Comparison of ENCODE assay signal across 16 cellular contexts in the genomic region with DNA sequence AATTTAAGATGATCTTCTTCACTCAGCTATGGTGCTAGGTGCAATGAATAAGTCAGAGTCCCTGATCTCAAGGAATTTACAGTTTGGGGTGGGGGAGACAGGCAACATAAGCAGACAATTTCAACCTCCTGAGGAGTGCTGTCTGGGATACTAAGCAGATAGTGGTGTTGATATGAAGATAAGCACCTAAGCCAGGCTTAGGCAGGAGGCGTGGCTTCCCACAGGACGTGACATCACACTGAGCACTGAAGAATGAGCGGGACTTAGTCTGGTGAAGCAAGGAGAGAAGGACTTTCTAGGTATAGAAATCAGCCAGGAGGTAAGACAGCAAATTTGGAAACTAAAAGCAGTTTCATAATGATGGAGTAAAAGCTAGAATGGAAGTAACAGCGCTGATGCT. TPM values are rescaled to one million over a fixed set of nuclear protein-coding genes. Genes with fewer than 3 reads are reported as not detected.
DNase-seq lines count a peak whose midpoint lies in the region; ATAC-seq and TF ChIP-seq lines count a peak whose summit lies in the region.
"Had no signal": no experiment of that assay in that cellular context is flagged by ENCODE, and none has a peak within 500 bp of the region (broad histone marks: within the 10 kb centered on the region; RNA-seq: fewer than 3 reads in every experiment).

No MANE protein-coding gene starts in this region.

- H4K20me1 ChIP-seq in HCT116 (ENCODE audit: insufficient read depth): no peaks in the 10 kb centered on the region

- no peak overlapping the region for H3K56ac ChIP-seq in mesendoderm (ENCODE audit: low read length)

- peaks cover 44% of the 10 kb centered on the region for H3K27me3 Mint-ChIP-seq in activated CD8-positive, alpha-beta T cell treated with anti-CD3 and anti-CD28 coated beads for 36 hours

- no peak overlapping the region for H2AK5ac ChIP-seq in mesendoderm (ENCODE audit: low read length)

- no peak overlapping the region for H3K4me3 Mint-ChIP-seq in activated CD8-positive, alpha-beta T cell treated with anti-CD3 and anti-CD28 coated beads for 36 hours
- H3K4me3 Mint-ChIP-seq: effector memory CD8-positive, alpha-beta T cell had no signal

- no peaks in the 10 kb centered on the region for H3K79me1 ChIP-seq in mesendoderm (ENCODE audit: low read length)

- peak; percentile 59 to 64 for DNase-seq in activated T-cell treated with anti-CD3 and anti-CD28 coated beads, Interleukin-2, amount 50 U/mL, for 48 hours
- DNase-seq in activated T-cell treated with anti-CD3 and anti-CD28 coated beads, Interleukin-2, amount 50 U/mL, for 1 hour: no peak
- DNase-seq in HCT116 (ENCODE audit: low read depth, low spot score) (no peak), mesendoderm (peak; percentile 77), anterior cingulate cortex (lab: John Stamatoyannopoulos, UW) (no peak), NCI-H2081 treated with DMSO at 0.1 percent for 48 hours (lab: John Stamatoyannopoulos, UW) (no peak)
- peak; percentile 20 for DNase-seq in activated CD8-positive, alpha-beta T cell treated with anti-CD3 and anti-CD28 coated beads for 36 hours
- DNase-seq: DMS 273 treated with DMSO at 0.1 percent for 48 hours; effector memory CD8-positive, alpha-beta T cell; NCI-H1436; NCI-H526 treated with DMSO at 0.1 percent for 48 hours; SIG-M5 had no signal

- ATAC-seq in HCT116 (no peak), GM21737 (IDR thresholded peaks at IDR 0.05; ENCODE audit: unreplicated experiment) (no peak)
- ATAC-seq in activated CD8-positive, alpha-beta T cell treated with anti-CD3 and anti-CD28 coated beads for 36 hours: no peak
- ATAC-seq: effector memory CD8-positive, alpha-beta T cell had no signal

- H3K4me2 ChIP-seq in HCT116 (ENCODE audit: low read length): peak overlapping the region; percentile 34; the same call in 1 of the 2 replicates
- no peak overlapping the region for H3K4me2 ChIP-seq in mesendoderm (ENCODE audit: low read length)
- H3K4me2 ChIP-seq: neural progenitor cell, smooth muscle cell had no signal

- BruUV-seq in HCT116 (replicated peaks; lab: Mats Ljungman, UMichigan): no TSS peak

- H2AFZ ChIP-seq in HCT116 (ENCODE audit: low read depth, low read length, poor library complexity, severe bottlenecking): peak overlapping the region; percentile 50
- H2AFZ ChIP-seq: neural progenitor cell had no signal

- H3K4me1 ChIP-seq in HCT116 (ENCODE audit: control insufficient read depth in 1 of 2, insufficient read depth in 2 of 2, low read length in 2 of 2) (peaks cover 9 to 25% of the 10 kb centered on the region in 2 experiments; a peak in 3 of 4 replicates), mesendoderm (ENCODE audit: control insufficient read depth, low read depth, low read length) (no peaks in the 10 kb centered on the region)
- H3K4me1 ChIP-seq: neural progenitor cell had no signal

- no peak overlapping the region for H3K18ac ChIP-seq in mesendoderm (ENCODE audit: low read length)

- no peaks in the 10 kb centered on the region for H3K36me3 ChIP-seq in HCT116 (ENCODE audit: control insufficient read depth in 1 of 2, insufficient read depth in 2 of 2, low read length in 2 of 2)
- H3K36me3 ChIP-seq in mesendoderm (ENCODE audit: control insufficient read depth, insufficient read depth, low read length): no peaks in the 10 kb centered on the region
- H3K36me3 ChIP-seq: neural progenitor cell had no signal

- H3K9me3 ChIP-seq in HCT116 (ENCODE audit: control insufficient read depth in 1 of 2, insufficient read depth in 1 of 2, low read depth in 1 of 2, low read length in 2 of 2): no peaks in the 10 kb centered on the region

- no CpG with 5 or more reads among the region's 4 CpGs for WGBS in mesendoderm (ENCODE audit: extremely low coverage, insufficient coverage, low lambda C conversion rate)

- H3K4me3 ChIP-seq in HCT116 (replicated peaks in 1 of 2; ENCODE audit: low read depth in 1 of 2, low read length in 2 of 2) (no peak overlapping the region), mesendoderm (ENCODE audit: low read length) (no peak overlapping the region)
- H3K4me3 ChIP-seq: neural progenitor cell, smooth muscle cell had no signal

- POLR2A ChIA-PET in HCT116 (lab: Charles Lee): no interaction called here
- POLR2A ChIA-PET in activated CD8-positive, alpha-beta T cell treated with anti-CD3 and anti-CD28 coated beads for 36 hours (lab: Charles Lee): no interaction called here

- intact Hi-C loops in HCT116 (cut with micrococcal nuclease): no loop called here
- intact Hi-C loops in activated CD8-positive, alpha-beta T cell treated with anti-CD3 and anti-CD28 coated beads for 36 hours (cut with micrococcal nuclease): no loop called here

- H3K9ac ChIP-seq in HCT116 (ENCODE audit: low read length): no peak overlapping the region
- no peak overlapping the region for H3K9ac ChIP-seq in mesendoderm (ENCODE audit: low read length)
- H3K9ac ChIP-seq: neural progenitor cell had no signal

- RAD21 ChIA-PET in HCT116 (lab: Charles Lee; ENCODE audit: low non-redundant PET in 1 of 2, low total read pairs in 2 of 2, uncharacterized antibody in 2 of 2, unreplicated experiment in 2 of 2): no interaction called here

- TF ChIP-seq CTCF in HCT116 (IDR thresholded peaks at IDR 0.05 in 2 of 3, conservative IDR thresholded peaks at IDR 0.05 in 1 of 3; ENCODE audit: borderline replicate concordance in 1 of 3, insufficient read depth in 1 of 3, low read depth in 2 of 3, low read length in 2 of 3): no peak
- TF ChIP-seq CTCF in activated CD8-positive, alpha-beta T cell treated with anti-CD3 and anti-CD28 coated beads for 36 hours (IDR thresholded peaks at IDR 0.05): no peak

- peaks cover 6% of the 10 kb centered on the region for H3K4me1 Mint-ChIP-seq in activated CD8-positive, alpha-beta T cell treated with anti-CD3 and anti-CD28 coated beads for 36 hours (ENCODE audit: low read depth)

- no peaks in the 10 kb centered on the region for H3K36me3 Mint-ChIP-seq in activated CD8-positive, alpha-beta T cell treated with anti-CD3 and anti-CD28 coated beads for 36 hours (ENCODE audit: low read depth)
- H3K36me3 Mint-ChIP-seq: neural progenitor cell had no signal

- H3K27ac Mint-ChIP-seq in activated CD8-positive, alpha-beta T cell treated with anti-CD3 and anti-CD28 coated beads for 36 hours: no peak overlapping the region
- H3K27ac Mint-ChIP-seq: effector memory CD8-positive, alpha-beta T cell had no signal

- no peak overlapping the region for H3K23ac ChIP-seq in mesendoderm (ENCODE audit: low read length)

- H3K27ac ChIP-seq in HCT116 (ENCODE audit: low read depth, low read length) (no peak overlapping the region), mesendoderm (ENCODE audit: low read depth, low read length) (no peak overlapping the region)
- H3K27ac ChIP-seq: neural progenitor cell had no signal

- H4K8ac ChIP-seq in mesendoderm (ENCODE audit: low read depth, low read length): no peak overlapping the region

- H3K79me2 ChIP-seq in HCT116 (ENCODE audit: insufficient read depth, low read length) (no peaks in the 10 kb centered on the region), mesendoderm (ENCODE audit: control insufficient read depth, insufficient read depth, low read length) (no peaks in the 10 kb centered on the region)

- TF ChIP-seq RAD21 in HCT116 (IDR thresholded peaks at IDR 0.05; ENCODE audit: low read depth): no peak

- TF ChIP-seq POLR2A in HCT116 (IDR thresholded peaks at IDR 0.05; ENCODE audit: borderline replicate concordance, extremely low read depth, insufficient read depth, insufficient read length): no peak

- H4K5ac ChIP-seq in mesendoderm (ENCODE audit: low read length): no peak overlapping the region

- no peak overlapping the region for H2BK120ac ChIP-seq in mesendoderm (ENCODE audit: low read depth, low read length)

- H3K4ac ChIP-seq in mesendoderm (ENCODE audit: low read depth, low read length): no peak overlapping the region

- H2BK5ac ChIP-seq in mesendoderm (ENCODE audit: low read length): no peak overlapping the region

- no peaks in the 10 kb centered on the region for H3K9me3 Mint-ChIP-seq in activated CD8-positive, alpha-beta T cell treated with anti-CD3 and anti-CD28 coated beads for 36 hours
- H3K9me3 Mint-ChIP-seq: effector memory CD8-positive, alpha-beta T cell had no signal

- no peaks in the 10 kb centered on the region for H3K27me3 ChIP-seq in HCT116 (ENCODE audit: insufficient read depth, low read length)
- H3K27me3 ChIP-seq in mesendoderm (ENCODE audit: insufficient read depth, low read length, poor library complexity): peaks cover 12% of the 10 kb centered on the region

- CTCF ChIA-PET in HCT116 (lab: Charles Lee): interaction anchor here (0.7 kb wide), 1 partner anchor 12 kb away, joined by 3 read pairs; no protein-coding TSS in a partner anchor
- CTCF ChIA-PET in activated CD8-positive, alpha-beta T cell treated with anti-CD3 and anti-CD28 coated beads for 36 hours (lab: Charles Lee): interaction anchor here (1.1 to 5.1 kb wide), 3 partner anchors 8 to 46 kb away, joined by 3 to 20 read pairs (median 15); no protein-coding TSS in a partner anchor

- no peaks in the 10 kb centered on the region for H3K9me2 ChIP-seq in HCT116 (ENCODE audit: insufficient read depth)

- no peak overlapping the region for H2BK15ac ChIP-seq in mesendoderm (replicated peaks; ENCODE audit: low read depth)

RNA-seq across cellular contexts. Expression of gene PRPH, which starts 6.8 kb away (rescaled TPM):
- 6.7 TPM for total RNA-seq in HCT116 (2021; ENCODE audit: unreplicated experiment)
- polyA plus RNA-seq in HCT116 (2012): 13.6 and 17.7 TPM in 2 replicates
- not detected for total RNA-seq in activated CD8-positive, alpha-beta T cell treated with anti-CD3 and anti-CD28 coated beads for 36 hours
- polyA plus RNA-seq in mesendoderm (2013, experiment 1 of 2): 0.49 TPM
- polyA plus RNA-seq in mesendoderm (2013, experiment 2 of 2): 0.49 TPM
- total RNA-seq: OCI-LY7, smooth muscle cell had no signal
- polyA plus RNA-seq: smooth muscle cell had no signal

RNA-seq across cellular contexts. Expression of gene TROAP, which starts 21.3 kb away (rescaled TPM):
- total RNA-seq in HCT116 (2021; ENCODE audit: unreplicated experiment): 99.1 TPM
- polyA plus RNA-seq in HCT116 (2012): 96.2 and 124 TPM in 2 replicates
- total RNA-seq in activated CD8-positive, alpha-beta T cell treated with anti-CD3 and anti-CD28 coated beads for 36 hours: 10 to 100 TPM; 46.6 to 52.6 TPM
- 57.2 TPM for polyA plus RNA-seq in mesendoderm (2013, experiment 1 of 2)
- polyA plus RNA-seq in mesendoderm (2013, experiment 2 of 2): 56.2 TPM

RNA-seq across cellular contexts. Expression of gene C1QL4, which starts 35.2 kb away (rescaled TPM):
- 8.1 TPM for total RNA-seq in HCT116 (2021; ENCODE audit: unreplicated experiment)
- polyA plus RNA-seq in HCT116 (2012): 6.4 and 8.2 TPM in 2 replicates
- total RNA-seq in activated CD8-positive, alpha-beta T cell treated with anti-CD3 and anti-CD28 coated beads for 36 hours: not detected
- 0.06 TPM for polyA plus RNA-seq in mesendoderm (2013, experiment 1 of 2)
- 0.04 TPM for polyA plus RNA-seq in mesendoderm (2013, experiment 2 of 2)
- total RNA-seq: smooth muscle cell had no signal

RNA-seq across cellular contexts. Expression of gene TUBA1C, which starts 36.9 kb away (rescaled TPM):
- 571 TPM for total RNA-seq in HCT116 (2021; ENCODE audit: unreplicated experiment)
- 1,132 and 1,135 TPM in 2 replicates for polyA plus RNA-seq in HCT116 (2012)
- 100 to 1,000 TPM; 237 to 240 TPM for total RNA-seq in activated CD8-positive, alpha-beta T cell treated with anti-CD3 and anti-CD28 coated beads for 36 hours
- 1,199 TPM for polyA plus RNA-seq in mesendoderm (2013, experiment 1 of 2)
- polyA plus RNA-seq in mesendoderm (2013, experiment 2 of 2): 1,164 TPM

RNA-seq across cellular contexts. Expression of gene DNAJC22, which starts 44.9 kb away (rescaled TPM):
- 27.7 TPM for total RNA-seq in HCT116 (2021; ENCODE audit: unreplicated experiment)
- 9.8 and 12.1 TPM in 2 replicates for polyA plus RNA-seq in HCT116 (2012)
- under 1 TPM in 1 of 2 experiments, not detected in 1; 0.14 TPM for total RNA-seq in activated CD8-positive, alpha-beta T cell treated with anti-CD3 and anti-CD28 coated beads for 36 hours
- 0.41 TPM for polyA plus RNA-seq in mesendoderm (2013, experiment 1 of 2)
- 0.32 TPM for polyA plus RNA-seq in mesendoderm (2013, experiment 2 of 2)

Comparison
In these comparisons a context has a peak if more than half of its experiments do, and no peak if none do; other contexts are left out.
1. DNase-seq: peak in activated T-cell treated with anti-CD3 and anti-CD28 coated beads, Interleukin-2, amount 50 U/mL, for 48 hours (2 of 2), activated CD8-positive, alpha-beta T cell treated with anti-CD3 and anti-CD28 coated beads for 36 hours (single experiment) and mesendoderm (single experiment); none in activated T-cell treated with anti-CD3 and anti-CD28 coated beads, Interleukin-2, amount 50 U/mL, for 1 hour (single experiment), HCT116 (single experiment), anterior cingulate cortex (0 of 58) and NCI-H2081 treated with DMSO at 0.1 percent for 48 hours (single experiment).